27 cellular contexts compared by ENCODE assay signal in genomic region chr10:132707776-132708171, GRCh38.
A peak's percentile ranks its signal among the peaks of the same experiment; 100 is the strongest.
DNase-seq lines count a peak whose midpoint lies in the region; ATAC-seq and TF ChIP-seq lines count a peak whose summit lies in the region.
"Had no signal": no experiment of that assay in that cellular context is flagged by ENCODE, and none has a peak within 500 bp of the region (broad histone marks: within the 10 kb centered on the region; RNA-seq: fewer than 3 reads in every experiment).

No MANE protein-coding gene starts in this region.

- H3K4me3 Mint-ChIP-seq in type B pancreatic cell, result no peak overlapping the region
- H3K4me3 Mint-ChIP-seq: CD8-positive, alpha-beta T cell; effector memory CD8-positive, alpha-beta T cell; HFFc6; naive thymus-derived CD4-positive, alpha-beta T cell had no signal

- POLR2A ChIA-PET in RWPE1 (lab: Yijun Ruan, JAX; ENCODE audit: low non-redundant PET), result no interaction called here

- ATAC-seq in lower lobe of right lung (no peak), HG02852 (IDR thresholded peaks at IDR 0.05; ENCODE audit: unreplicated experiment) (no peak)
- ATAC-seq: CD8-positive, alpha-beta T cell; effector memory CD8-positive, alpha-beta T cell; esophagus mucosa; naive thymus-derived CD4-positive, alpha-beta T cell; SK-N-SH treated with all-trans-retinoic acid at 6 μM for 48 hours had no signal

- H3K4me1 ChIP-seq in lower lobe of right lung, result no peaks in the 10 kb centered on the region
- H3K4me1 ChIP-seq: upper lobe of left lung had no signal

- peaks cover 16% of the 10 kb centered on the region for H3K36me3 Mint-ChIP-seq in type B pancreatic cell

- peaks cover 28% of the 10 kb centered on the region for H3K36me3 ChIP-seq in lower lobe of right lung

- no peak for TF ChIP-seq CTCF in dorsolateral prefrontal cortex (IDR thresholded peaks at IDR 0.05 in 54 of 56, conservative IDR thresholded peaks at IDR 0.05 in 2 of 56; ENCODE audit: low read depth in 1 of 56, partially characterized antibody in 56 of 56)
- TF ChIP-seq CTCF in lower lobe of right lung (IDR thresholded peaks at IDR 0.05), result no peak
- no peak for TF ChIP-seq CTCF in type B pancreatic cell (conservative IDR thresholded peaks at IDR 0.05)
- no peak for TF ChIP-seq CTCF in RWPE1 (conservative IDR thresholded peaks at IDR 0.05; ENCODE audit: low read depth)

- peaks cover 6% of the 10 kb centered on the region for H3K27me3 Mint-ChIP-seq in type B pancreatic cell
- H3K27me3 Mint-ChIP-seq: effector memory CD8-positive, alpha-beta T cell; naive thymus-derived CD4-positive, alpha-beta T cell had no signal

- no peak overlapping the region for H3K27ac Mint-ChIP-seq in type B pancreatic cell
- H3K27ac Mint-ChIP-seq: CD8-positive, alpha-beta T cell; effector memory CD8-positive, alpha-beta T cell; HFFc6 had no signal

- peaks cover 9% of the 10 kb centered on the region for H3K9me3 Mint-ChIP-seq in type B pancreatic cell

- H3K4me3 ChIP-seq in dorsolateral prefrontal cortex (no peak overlapping the region), lower lobe of right lung (no peak overlapping the region)
- H3K4me3 ChIP-seq: upper lobe of left lung had no signal

- H3K27me3 ChIP-seq in dorsolateral prefrontal cortex (no peaks in the 10 kb centered on the region), lower lobe of right lung (ENCODE audit: low read depth) (no peaks in the 10 kb centered on the region)
- H3K27me3 ChIP-seq: brain microvascular endothelial cell, upper lobe of left lung had no signal

- peaks cover 10% of the 10 kb centered on the region for H3K9me3 ChIP-seq in lower lobe of right lung

- peak; percentile 60 for DNase-seq in activated effector memory CD4-positive, alpha-beta T cell treated with anti-CD3 and anti-CD28 coated beads, Interleukin-2, amount 50 U/mL, for 16 hours
- DNase-seq in activated effector memory CD4-positive, alpha-beta T cell treated with Interleukin-2 at 50 U/mL for 16 hours, result no peak
- DNase-seq in dorsolateral prefrontal cortex (peak in 6 of 10 donors; percentile 2 to 45 (median 36)), lower lobe of right lung (peak; percentile 43), type B pancreatic cell (ENCODE audit: extremely low spot score, unreplicated experiment) (peak; percentile 59), foreskin melanocyte (no peak), RWPE1 (ENCODE audit: low spot score) (no peak)
- DNase-seq: 8988T; activated CD4-positive, alpha-beta T cell treated with anti-CD3 and anti-CD28 coated beads for 48 hours; activated T-cell treated with anti-CD3 and anti-CD28 coated beads, Interleukin-2, amount 50 U/mL, for 1 hour; brain microvascular endothelial cell; CD8-positive, alpha-beta T cell; DMS 273 treated with DMSO at 0.1 percent for 48 hours; effector memory CD8-positive, alpha-beta T cell; foreskin fibroblast; HFFc6; Kasumi-1; naive thymus-derived CD4-positive, alpha-beta T cell; NCI-H1436 treated with DMSO at 0.1 percent for 48 hours; NCI-H2107; NCI-H446; NCI-H774; RPMI8226 had no signal

- CTCF ChIA-PET in RWPE1 (lab: Yijun Ruan, JAX), result no interaction called here

- intact Hi-C loops in dorsolateral prefrontal cortex (cut with DNase I), result no loop called here
- intact Hi-C loops in lower lobe of right lung (cut with DNase I), result no loop called here

- H3K4me1 Mint-ChIP-seq in type B pancreatic cell (ENCODE audit: unreplicated experiment), result peaks cover 3% of the 10 kb centered on the region

- H3K27ac ChIP-seq in dorsolateral prefrontal cortex, result peak overlapping the region in 46 of 59 donors; percentile 4 to 91 (median 82)
- H3K27ac ChIP-seq in lower lobe of right lung, result no peak overlapping the region
- H3K27ac ChIP-seq in RWPE1, result no peak overlapping the region
- H3K27ac ChIP-seq: brain microvascular endothelial cell, upper lobe of left lung had no signal

Comparison
In these comparisons a context has a peak if more than half of its experiments do, and no peak if none do; other contexts are left out.
1. DNase-seq: peak in activated effector memory CD4-positive, alpha-beta T cell treated with anti-CD3 and anti-CD28 coated beads, Interleukin-2, amount 50 U/mL, for 16 hours (single experiment), dorsolateral prefrontal cortex (6 of 10), lower lobe of right lung (single experiment) and type B pancreatic cell (single experiment); none in activated effector memory CD4-positive, alpha-beta T cell treated with Interleukin-2 at 50 U/mL for 16 hours (single experiment), foreskin melanocyte (single experiment) and RWPE1 (single experiment).
2. H3K27ac ChIP-seq: peak in dorsolateral prefrontal cortex (46 of 59); none in lower lobe of right lung (single experiment) and RWPE1 (single experiment).